ENCODE assay signal across 22 cellular contexts in the genomic region with DNA sequence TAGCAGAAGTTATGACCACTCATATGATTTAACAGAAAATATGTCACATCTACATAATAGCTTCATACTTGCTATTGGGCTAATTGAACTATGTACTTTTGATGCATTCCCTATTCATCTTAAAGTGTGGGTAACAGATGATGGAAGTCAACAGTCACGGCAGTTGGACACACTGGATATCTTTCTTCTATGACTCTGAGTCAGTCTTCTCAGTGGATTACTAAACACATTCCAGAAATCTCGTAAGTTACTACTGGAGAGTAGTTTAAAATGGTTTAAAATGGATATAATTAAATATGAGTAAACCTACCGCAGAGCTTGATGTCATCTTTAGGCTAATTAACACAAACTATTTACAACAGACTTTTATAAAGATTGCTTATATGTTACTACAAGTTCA. TPM values are rescaled to one million over a fixed set of nuclear protein-coding genes. Genes with fewer than 3 reads are reported as not detected.
DNase-seq lines count a peak whose midpoint lies in the region; ATAC-seq, FAIRE-seq and TF ChIP-seq lines count a peak whose summit lies in the region.
"Had no signal": no experiment of that assay in that cellular context is flagged by ENCODE, and none has a peak within 500 bp of the region (broad histone marks: within the 10 kb centered on the region; RNA-seq: fewer than 3 reads in every experiment).

No MANE protein-coding gene starts in this region.

- H3K4me3 ChIP-seq in astrocyte (ENCODE audit: insufficient read depth, low read depth, low read length): no peak overlapping the region
- H3K4me3 ChIP-seq: A549, vagina had no signal

- no peaks in the 10 kb centered on the region for H3K36me3 Mint-ChIP-seq in astrocyte (ENCODE audit: low read depth, unreplicated experiment)
- H3K36me3 Mint-ChIP-seq: activated naive CD4-positive, alpha-beta T cell treated with anti-CD3 and anti-CD28 coated beads, Interleukin-2, amount 50 U/mL, for 72 hours; memory B cell had no signal

- TF ChIP-seq CTCF in astrocyte (IDR thresholded peaks at IDR 0.05; ENCODE audit: insufficient read depth, low read depth, low read length): no peak

- DNase-seq in ACHN (peak; percentile 34), HCEC 1CT (peak; percentile 75), astrocyte (ENCODE audit: low read depth) (peak; percentile 83), foreskin melanocyte (peak; percentile 22), COR-L47 (lab: John Stamatoyannopoulos, UW) (no peak), HuH-7.5 (ENCODE audit: low spot score) (no peak)
- DNase-seq in activated naive CD4-positive, alpha-beta T cell treated with Interleukin-2 at 50 U/mL for 16 hours: no peak
- DNase-seq: activated CD4-positive, alpha-beta T cell treated with anti-CD3 and anti-CD28 coated beads, Interleukin-2, amount 10 ng/mL, durations not matched to agents 7 days and 5 days; activated T-cell treated with anti-CD3 and anti-CD28 coated beads, Interleukin-2, amount 50 U/mL, for 1 hour; effector CD8-positive, alpha-beta T cell; NCI-H187; NCI-H526 had no signal

- H3K9me3 ChIP-seq in astrocyte (ENCODE audit: insufficient read depth, low read depth, low read length): no peaks in the 10 kb centered on the region
- H3K9me3 ChIP-seq: A549, vagina had no signal

- no peak for ATAC-seq in GM21619 (IDR thresholded peaks at IDR 0.05; ENCODE audit: unreplicated experiment)
- ATAC-seq: A549; activated naive CD4-positive, alpha-beta T cell treated with anti-CD3 and anti-CD28 coated beads, Interleukin-2, amount 50 U/mL, for 72 hours had no signal

- H3K9me3 Mint-ChIP-seq in astrocyte (ENCODE audit: unreplicated experiment): no peaks in the 10 kb centered on the region
- H3K9me3 Mint-ChIP-seq: activated naive CD4-positive, alpha-beta T cell treated with anti-CD3 and anti-CD28 coated beads, Interleukin-2, amount 50 U/mL, for 72 hours; memory B cell had no signal

- no peaks in the 10 kb centered on the region for H4K20me1 ChIP-seq in astrocyte (ENCODE audit: insufficient read depth, low read length)

- H3K4me2 ChIP-seq in astrocyte (ENCODE audit: low read length): peak overlapping the region; percentile 82
- H3K4me2 ChIP-seq: A549 had no signal

- H3K4me1 ChIP-seq in astrocyte (ENCODE audit: insufficient read depth, low read length): peaks cover 52% of the 10 kb centered on the region
- H3K4me1 ChIP-seq: A549, vagina had no signal

- H3K4me3 Mint-ChIP-seq in astrocyte (ENCODE audit: unreplicated experiment): no peak overlapping the region
- H3K4me3 Mint-ChIP-seq: activated CD4-positive, alpha-beta T cell treated with anti-CD3 and anti-CD28 coated beads, Interleukin-2, amount 10 ng/mL, durations not matched to agents 7 days and 5 days; memory B cell; neural crest cell had no signal

- in situ Hi-C loops in ACHN (cut with HindIII; ENCODE audit: low pct_ligation_motif_present, low pct_unique_long_range_greater_than_20kb, low sequenced_read_pairs): no loop called here

- FAIRE-seq in astrocyte (lab: Jason Lieb, UNC): peak; percentile 98
- FAIRE-seq: A549, HTR-8/SVneo had no signal

- H3K27me3 Mint-ChIP-seq in astrocyte (ENCODE audit: low read depth, unreplicated experiment): no peaks in the 10 kb centered on the region

- peak overlapping the region; percentile 55 for H3K9ac ChIP-seq in astrocyte (ENCODE audit: low read length)

- no peak overlapping the region for H2AFZ ChIP-seq in astrocyte (ENCODE audit: low read depth, low read length)

- H3K4me1 Mint-ChIP-seq in astrocyte (ENCODE audit: low read depth, unreplicated experiment): peaks cover 47% of the 10 kb centered on the region
- H3K4me1 Mint-ChIP-seq: activated CD4-positive, alpha-beta T cell treated with anti-CD3 and anti-CD28 coated beads, Interleukin-2, amount 10 ng/mL, durations not matched to agents 7 days and 5 days; memory B cell; neural crest cell had no signal

- peak overlapping the region; percentile 94 for H3K27ac Mint-ChIP-seq in astrocyte (ENCODE audit: unreplicated experiment)
- H3K27ac Mint-ChIP-seq: activated CD4-positive, alpha-beta T cell treated with anti-CD3 and anti-CD28 coated beads, Interleukin-2, amount 10 ng/mL, durations not matched to agents 7 days and 5 days; activated naive CD4-positive, alpha-beta T cell treated with anti-CD3 and anti-CD28 coated beads, Interleukin-2, amount 50 U/mL, for 72 hours; memory B cell had no signal

- no peaks in the 10 kb centered on the region for H3K79me2 ChIP-seq in astrocyte (ENCODE audit: insufficient read depth, low read length)

- no peaks in the 10 kb centered on the region for H3K27me3 ChIP-seq in astrocyte (ENCODE audit: insufficient read depth, low read length)
- H3K27me3 ChIP-seq: vagina had no signal

- H3K27ac ChIP-seq in astrocyte (ENCODE audit: low read depth, low read length): peak overlapping the region; percentile 95
- H3K27ac ChIP-seq: A549, vagina had no signal

- H3K36me3 ChIP-seq in astrocyte (ENCODE audit: insufficient read depth, low read length): no peaks in the 10 kb centered on the region
- H3K36me3 ChIP-seq: vagina had no signal

RNA-seq across cellular contexts. Expression of gene CFAP299, which starts 30.1 kb away (rescaled TPM):
- not detected in 2 replicates for total RNA-seq in astrocyte
- total RNA-seq: activated CD4-positive, alpha-beta T cell treated with anti-CD3 and anti-CD28 coated beads, Interleukin-2, amount 10 ng/mL, durations not matched to agents 7 days and 5 days; activated naive CD4-positive, alpha-beta T cell treated with anti-CD3 and anti-CD28 coated beads, Interleukin-2, amount 50 U/mL, for 72 hours; cardiac septum; glomerular endothelial cell; neural crest cell; SK-MEL-5; vagina had no signal

RNA-seq across cellular contexts. Expression of gene FGF5, which starts 39.0 kb away (rescaled TPM):
- total RNA-seq in astrocyte: 2.1 and 2.4 TPM in 2 replicates
- total RNA-seq: activated CD4-positive, alpha-beta T cell treated with anti-CD3 and anti-CD28 coated beads, Interleukin-2, amount 10 ng/mL, durations not matched to agents 7 days and 5 days; activated naive CD4-positive, alpha-beta T cell treated with anti-CD3 and anti-CD28 coated beads, Interleukin-2, amount 50 U/mL, for 72 hours; neural crest cell; SK-MEL-5; vagina had no signal

Comparison
In these comparisons a context has a peak if more than half of its experiments do, and no peak if none do; other contexts are left out.
1. DNase-seq: peak in ACHN (single experiment), HCEC 1CT (single experiment), astrocyte (single experiment) and foreskin melanocyte (single experiment); none in COR-L47 (single experiment), activated naive CD4-positive, alpha-beta T cell treated with Interleukin-2 at 50 U/mL for 16 hours (single experiment) and HuH-7.5 (single experiment).